11 cellular contexts compared by ENCODE assay signal in the genomic region with DNA sequence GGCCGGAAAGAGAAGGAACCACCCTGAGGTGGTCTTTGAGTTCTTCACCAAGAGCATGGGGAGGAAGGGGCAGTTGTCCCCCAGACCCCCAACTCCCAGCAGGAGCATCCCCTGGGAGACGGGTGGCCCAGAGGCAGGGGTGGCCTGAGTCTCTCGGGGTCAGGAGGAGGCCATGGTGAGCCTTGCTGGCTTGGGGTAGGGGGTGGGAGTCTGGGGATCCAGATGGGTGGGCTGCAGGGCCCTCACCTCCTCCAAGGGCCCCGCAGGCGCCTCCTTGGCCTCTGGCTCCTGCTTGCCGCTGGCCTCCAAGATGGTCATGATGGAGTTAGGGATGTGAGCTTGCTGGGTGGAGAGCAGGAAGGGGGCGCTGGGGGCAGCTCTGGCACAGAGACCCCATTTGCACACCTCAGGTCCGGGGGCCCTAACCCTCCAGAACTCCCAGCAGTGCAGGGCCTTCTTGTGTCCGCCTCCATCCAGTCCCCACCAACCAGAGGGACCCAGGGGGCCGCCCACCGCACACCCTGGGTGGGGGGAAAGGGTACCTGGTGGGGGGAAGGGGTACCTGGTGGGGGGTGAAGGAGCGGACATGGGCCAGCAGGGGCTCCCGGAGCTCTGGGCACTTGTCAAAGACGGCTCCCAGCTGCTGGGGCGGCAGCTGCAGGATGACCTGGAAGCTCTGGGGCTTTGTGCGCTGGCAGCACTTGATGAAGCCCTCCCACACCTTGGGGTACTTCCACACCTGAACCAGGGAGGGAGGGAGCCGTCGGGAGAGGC. TPM values are rescaled to one million over a fixed set of nuclear protein-coding genes. Genes with fewer than 3 reads are reported as not detected.
DNase-seq lines count a peak whose midpoint lies in the region; ATAC-seq and TF ChIP-seq lines count a peak whose summit lies in the region.
"Had no signal": no experiment of that assay in that cellular context is flagged by ENCODE, and none has a peak within 500 bp of the region (broad histone marks: within the 10 kb centered on the region; RNA-seq: fewer than 3 reads in every experiment).

No MANE protein-coding gene starts in this region.

- H3K9me3 Mint-ChIP-seq in GM23338 (no peaks in the 10 kb centered on the region), WTC11 (no peaks in the 10 kb centered on the region)
- no peaks in the 10 kb centered on the region for H3K9me3 Mint-ChIP-seq in activated CD4-positive, alpha-beta T cell treated with anti-CD3 and anti-CD28 coated beads for 36 hours (ENCODE audit: low read depth)
- H3K9me3 Mint-ChIP-seq: activated T-cell treated with anti-CD3 and anti-CD28 coated beads, Interleukin-2, amount 50 U/mL, for 24 hours had no signal

- no peak overlapping the region for H2AFZ ChIP-seq in GM23338
- H2AFZ ChIP-seq in trophoblast cell (ENCODE audit: insufficient read depth, low read length, poor library complexity), result peak overlapping the region; percentile 85

- no peaks in the 10 kb centered on the region for H3K9me2 ChIP-seq in GM23338 (ENCODE audit: insufficient read depth)

- no peak overlapping the region for H3K23ac ChIP-seq in trophoblast cell (ENCODE audit: low read length)

- peak overlapping the region; percentile 71 for H3K14ac ChIP-seq in trophoblast cell (ENCODE audit: low read length)

- H3K27me3 ChIP-seq in GM23338 (ENCODE audit: insufficient read depth), result no peaks in the 10 kb centered on the region
- H3K27me3 ChIP-seq in iPS-15b (ENCODE audit: control insufficient read depth, insufficient read depth, low read length), result no peaks in the 10 kb centered on the region
- H3K27me3 ChIP-seq in trophoblast cell (ENCODE audit: insufficient read depth, low read length), result no peaks in the 10 kb centered on the region
- H3K27me3 ChIP-seq in Peyer's patch, result no peaks in the 10 kb centered on the region

- H4K20me1 ChIP-seq in GM23338 (replicated peaks; ENCODE audit: insufficient read depth), result no peaks in the 10 kb centered on the region; the same call in 1 of the 2 replicates

- H4K8ac ChIP-seq in trophoblast cell (ENCODE audit: low read depth, low read length), result peak overlapping the region; percentile 84

- H3K4me3 ChIP-seq in GM23338 (peak overlapping the region; percentile 79), iPS-15b (ENCODE audit: low read depth, low read length) (peak overlapping the region; percentile 73), trophoblast cell (ENCODE audit: low read depth, low read length) (peak overlapping the region; percentile 53), Peyer's patch (no peak overlapping the region)

- H2AK5ac ChIP-seq in trophoblast cell (ENCODE audit: low read length), result peak overlapping the region; percentile 64

- H2BK12ac ChIP-seq in trophoblast cell (ENCODE audit: low read length), result peak overlapping the region; percentile 41

- peaks cover 41% of the 10 kb centered on the region; the same call in 1 of the 2 replicates for H3F3A ChIP-seq in GM23338 (replicated peaks; ENCODE audit: low read depth)

- H3K4me1 ChIP-seq in GM23338 (ENCODE audit: insufficient read depth), result peaks cover 39% of the 10 kb centered on the region
- H3K4me1 ChIP-seq in iPS-15b (ENCODE audit: control insufficient read depth, insufficient read depth, low read length), result peaks cover 6% of the 10 kb centered on the region
- H3K4me1 ChIP-seq in trophoblast cell (ENCODE audit: control insufficient read depth in 1 of 2, insufficient read depth in 2 of 2, low read length in 2 of 2), result peaks cover 11 to 25% of the 10 kb centered on the region in 2 experiments
- peaks cover 0 to 17% (median 0%) of the 10 kb centered on the region in 4 donors for H3K4me1 ChIP-seq in Peyer's patch

- H2BK120ac ChIP-seq in trophoblast cell (ENCODE audit: insufficient read depth, low read length, poor library complexity), result peak overlapping the region; percentile 1

- intact Hi-C loops in activated CD4-positive, alpha-beta T cell treated with anti-CD3 and anti-CD28 coated beads for 36 hours (cut with DNase I, micrococcal nuclease), result loop anchor here (1.0 to 10.0 kb wide), 8 partner anchors 24 to 449 kb away; a partner anchor contains a TSS

- H3K9me3 ChIP-seq in iPS-15b (ENCODE audit: control insufficient read depth, insufficient read depth, low read length), result no peaks in the 10 kb centered on the region
- no peaks in the 10 kb centered on the region for H3K9me3 ChIP-seq in trophoblast cell (ENCODE audit: insufficient read depth, low read depth, low read length)
- no peaks in the 10 kb centered on the region for H3K9me3 ChIP-seq in Peyer's patch

- H3K9ac ChIP-seq in iPS-15b (ENCODE audit: low read depth, low read length), result peak overlapping the region; percentile 83
- peak overlapping the region; percentile 56 for H3K9ac ChIP-seq in trophoblast cell (ENCODE audit: low read length)

- H3K4me3 Mint-ChIP-seq in GM23338, result peak overlapping the region; percentile 87
- peak overlapping the region; percentile 89 for H3K4me3 Mint-ChIP-seq in WTC11
- H3K4me3 Mint-ChIP-seq in activated CD4-positive, alpha-beta T cell treated with anti-CD3 and anti-CD28 coated beads for 36 hours, result no peak overlapping the region
- H3K4me3 Mint-ChIP-seq: activated T-cell treated with anti-CD3 and anti-CD28 coated beads, Interleukin-2, amount 50 U/mL, for 24 hours had no signal

- CTCF ChIA-PET in WTC11 (lab: Charles Lee), result interaction anchor here (0.5 to 7.2 kb wide), 79 partner anchors 9 to 1535 kb away, joined by 3 to 135 read pairs (median 5); a partner anchor contains a TSS
- CTCF ChIA-PET in activated CD4-positive, alpha-beta T cell treated with anti-CD3 and anti-CD28 coated beads for 36 hours (lab: Charles Lee), result interaction anchor here (0.5 to 2.6 kb wide), 36 partner anchors 8 to 1139 kb away, joined by 3 to 16 read pairs (median 5); a partner anchor contains a TSS

- peaks cover 26% of the 10 kb centered on the region for H3K27me3 Mint-ChIP-seq in GM23338 (ENCODE audit: insufficient read depth, low read depth, poor library complexity)
- H3K27me3 Mint-ChIP-seq in WTC11 (ENCODE audit: low read depth), result no peaks in the 10 kb centered on the region; the same call in none of the 2 replicates
- H3K27me3 Mint-ChIP-seq in activated CD4-positive, alpha-beta T cell treated with anti-CD3 and anti-CD28 coated beads for 36 hours, result peaks cover 10% of the 10 kb centered on the region

- H3K27ac ChIP-seq in GM23338 (ENCODE audit: low read depth) (peak overlapping the region; percentile 95), trophoblast cell (ENCODE audit: low read depth, low read length) (peak overlapping the region; percentile 45), Peyer's patch (no peak overlapping the region)

- no peak for TF ChIP-seq CTCF in GM23338 (conservative IDR thresholded peaks at IDR 0.05; ENCODE audit: low read depth in 2 of 2)
- no peak for TF ChIP-seq CTCF in WTC11 (IDR thresholded peaks at IDR 0.05)
- TF ChIP-seq CTCF in Peyer's patch (IDR thresholded peaks at IDR 0.05), result no peak

- H3K18ac ChIP-seq in trophoblast cell (ENCODE audit: low read length), result peak overlapping the region; percentile 39

- H3K36me3 Mint-ChIP-seq in GM23338 (ENCODE audit: low read depth), result peaks cover 24% of the 10 kb centered on the region
- H3K36me3 Mint-ChIP-seq in WTC11, result peaks cover 12% of the 10 kb centered on the region
- peaks cover 24% of the 10 kb centered on the region for H3K36me3 Mint-ChIP-seq in activated CD4-positive, alpha-beta T cell treated with anti-CD3 and anti-CD28 coated beads for 36 hours (ENCODE audit: low read depth)

- POLR2A ChIA-PET in WTC11 (lab: Charles Lee), result interaction anchor here (0.6 to 4.0 kb wide), 7 partner anchors 17 to 172 kb away, joined by 3 to 47 read pairs (median 4); a partner anchor contains a TSS
- POLR2A ChIA-PET in activated CD4-positive, alpha-beta T cell treated with anti-CD3 and anti-CD28 coated beads for 36 hours (lab: Charles Lee), result interaction anchor here (1.0 kb wide), 1 partner anchor 48 kb away, joined by 4 read pairs; a partner anchor contains a TSS

- H3K4me1 Mint-ChIP-seq in GM23338 (peaks cover 41% of the 10 kb centered on the region), WTC11 (peaks cover 37% of the 10 kb centered on the region)
- peaks cover 7% of the 10 kb centered on the region for H3K4me1 Mint-ChIP-seq in activated CD4-positive, alpha-beta T cell treated with anti-CD3 and anti-CD28 coated beads for 36 hours

- DNase-seq in GM23338 (ENCODE audit: low spot score), result peak; percentile 60
- DNase-seq in WTC11 (ENCODE audit: low spot score), result peak; percentile 34
- no peak for DNase-seq in trophoblast cell
- no peak for DNase-seq in Peyer's patch
- no peak for DNase-seq in activated CD4-positive, alpha-beta T cell treated with anti-CD3 and anti-CD28 coated beads for 36 hours
- DNase-seq in NK-92 (lab: John Stamatoyannopoulos, UW; ENCODE audit: unreplicated experiment), result no peak
- DNase-seq in activated CD4-positive, CD25-positive, alpha-beta regulatory T cell treated with anti-CD3 and anti-CD28 coated beads, Interleukin-2, amount 50 U/mL, for 72 hours, result no peak

- peak overlapping the region; percentile 17 for H4K12ac ChIP-seq in trophoblast cell (ENCODE audit: low read depth, low read length)

- H3K4me2 ChIP-seq in GM23338 (peak overlapping the region; percentile 92), trophoblast cell (ENCODE audit: low read length) (peak overlapping the region; percentile 84)

- ATAC-seq in GM23338, result peak; percentile 1
- no peak; the same call in 1 of the 2 replicates for ATAC-seq in WTC11
- ATAC-seq in activated CD4-positive, alpha-beta T cell treated with anti-CD3 and anti-CD28 coated beads for 36 hours, result no peak

- H4K91ac ChIP-seq in trophoblast cell (ENCODE audit: low read depth, low read length), result peak overlapping the region; percentile 87

- peak overlapping the region; percentile 50 for H2BK5ac ChIP-seq in trophoblast cell (ENCODE audit: low read depth, low read length, poor library complexity)

- H3K79me2 ChIP-seq in GM23338 (replicated peaks; ENCODE audit: insufficient read depth) (no peaks in the 10 kb centered on the region), trophoblast cell (ENCODE audit: control insufficient read depth, insufficient read depth, low read length, poor library complexity) (peaks cover 2% of the 10 kb centered on the region)

- peaks cover 12% of the 10 kb centered on the region for H3K79me1 ChIP-seq in trophoblast cell (ENCODE audit: low read length)

- H3K27ac Mint-ChIP-seq in GM23338 (peak overlapping the region; percentile 97), WTC11 (peak overlapping the region; percentile 76)
- H3K27ac Mint-ChIP-seq in activated CD4-positive, alpha-beta T cell treated with anti-CD3 and anti-CD28 coated beads for 36 hours, result no peak overlapping the region

- no peak for TF ChIP-seq POLR2A in Peyer's patch (IDR thresholded peaks at IDR 0.05)

- no CpG with 5 or more reads among the region's 18 CpGs for WGBS in trophoblast cell (ENCODE audit: extremely low coverage, insufficient coverage, insufficient read length)

- H3K4ac ChIP-seq in trophoblast cell (ENCODE audit: low read depth, low read length), result peak overlapping the region; percentile 2

- H3K36me3 ChIP-seq in GM23338 (ENCODE audit: insufficient read depth) (no peaks in the 10 kb centered on the region; the same call in 1 of the 2 replicates), iPS-15b (ENCODE audit: control insufficient read depth, insufficient read depth, low read length) (peaks cover 19% of the 10 kb centered on the region), trophoblast cell (ENCODE audit: control insufficient read depth in 1 of 2, insufficient read depth in 2 of 2, low read length in 2 of 2) (peaks cover 20 to 23% of the 10 kb centered on the region in 2 experiments), Peyer's patch (peaks cover 0 to 24% (median 0%) of the 10 kb centered on the region in 3 donors)

RNA-seq across cellular contexts. Expression of a gene that starts 1.3 kb away (rescaled TPM):
- 0.21 and 0.23 TPM in 2 replicates for total RNA-seq in GM23338 (2014; rRNA removed; shearing (Covaris generic))
- polyA plus RNA-seq in GM23338 (2016; fragmentation: Nextera tagmentation; extraction: Ambion mirVana), result 0.11 TPM in 1 of 2 replicates, not detected in the other
- total RNA-seq in WTC11 (2021) (0.16 to 0.39 TPM (median 0.25 TPM) in 3 replicates), Peyer's patch (1 to 10 TPM in 1 of 4 donors, under 1 TPM in 1, not detected in 2; 0.54 to 3.3 TPM)
- 0.01 and 0.03 TPM in 2 replicates for polyA plus RNA-seq in trophoblast cell (2013)
- under 1 TPM; 0.21 to 0.23 TPM for total RNA-seq in activated CD4-positive, alpha-beta T cell treated with anti-CD3 and anti-CD28 coated beads for 36 hours
- total RNA-seq: G401, kidney epithelial cell had no signal

RNA-seq across cellular contexts. Expression of a gene that starts 23.8 kb away (rescaled TPM):
- total RNA-seq in GM23338 (2014; rRNA removed; shearing (Covaris generic)), result 33.1 and 45.6 TPM in 2 replicates
- 11.8 and 12.1 TPM in 2 replicates for polyA plus RNA-seq in GM23338 (2016; fragmentation: Nextera tagmentation; extraction: Ambion mirVana)
- 50.2 to 60.7 TPM (median 56.6 TPM) in 3 replicates for total RNA-seq in WTC11 (2021)
- polyA plus RNA-seq in trophoblast cell (2013), result 26.0 and 26.5 TPM in 2 replicates
- 10 to 100 TPM; 20.8 to 63.8 (median 35.4) TPM for total RNA-seq in Peyer's patch
- total RNA-seq in activated CD4-positive, alpha-beta T cell treated with anti-CD3 and anti-CD28 coated beads for 36 hours, result 10 to 100 TPM; 31.1 to 35.1 TPM

RNA-seq across cellular contexts. Expression of a gene that starts 34.1 kb away (rescaled TPM):
- total RNA-seq in GM23338 (2014; rRNA removed; shearing (Covaris generic)), result 18.9 and 24.0 TPM in 2 replicates
- polyA plus RNA-seq in GM23338 (2016; fragmentation: Nextera tagmentation; extraction: Ambion mirVana), result 9.2 and 9.8 TPM in 2 replicates
- total RNA-seq in WTC11 (2021) (34.4 to 42.7 TPM (median 38.8 TPM) in 3 replicates), Peyer's patch (10 to 100 TPM; 10.5 to 63.5 (median 43.5) TPM)
- 17.0 and 18.3 TPM in 2 replicates for polyA plus RNA-seq in trophoblast cell (2013)
- total RNA-seq in activated CD4-positive, alpha-beta T cell treated with anti-CD3 and anti-CD28 coated beads for 36 hours, result 10 to 100 TPM; 15.0 to 19.4 TPM

RNA-seq across cellular contexts. Expression of a gene that starts 46.5 kb away (rescaled TPM):
- total RNA-seq in GM23338 (2014; rRNA removed; shearing (Covaris generic)), result 64.0 and 82.1 TPM in 2 replicates
- polyA plus RNA-seq in GM23338 (2016; fragmentation: Nextera tagmentation; extraction: Ambion mirVana), result 33.9 and 36.8 TPM in 2 replicates
- total RNA-seq in WTC11 (2021) (105 to 111 TPM (median 106 TPM) in 3 replicates), Peyer's patch (100 to 1,000 TPM in 1 of 4 donors, 10 to 100 TPM in 3; 44.0 to 158 (median 90.3) TPM)
- 53.3 and 55.9 TPM in 2 replicates for polyA plus RNA-seq in trophoblast cell (2013)
- 100 to 1,000 TPM; 108 to 128 TPM for total RNA-seq in activated CD4-positive, alpha-beta T cell treated with anti-CD3 and anti-CD28 coated beads for 36 hours

RNA-seq across cellular contexts. Expression of a gene that starts 47.4 kb away (rescaled TPM):
- 16.1 and 22.6 TPM in 2 replicates for total RNA-seq in GM23338 (2014; rRNA removed; shearing (Covaris generic))
- 10.1 and 12.4 TPM in 2 replicates for polyA plus RNA-seq in GM23338 (2016; fragmentation: Nextera tagmentation; extraction: Ambion mirVana)
- total RNA-seq in WTC11 (2021), result 26.0 to 37.0 TPM (median 36.5 TPM) in 3 replicates
- 15.7 and 16.4 TPM in 2 replicates for polyA plus RNA-seq in trophoblast cell (2013)
- 10 to 100 TPM in 1 of 4 donors, 1 to 10 TPM in 3; 3.3 to 11.5 (median 6.2) TPM for total RNA-seq in Peyer's patch
- total RNA-seq in activated CD4-positive, alpha-beta T cell treated with anti-CD3 and anti-CD28 coated beads for 36 hours, result 1 to 10 TPM; 2.0 to 2.2 TPM

Comparison
In these comparisons a context has a peak if more than half of its experiments do, and no peak if none do; other contexts are left out.
1. DNase-seq: peak in GM23338 (single experiment) and WTC11 (single experiment); none in trophoblast cell (0 of 2), Peyer's patch (0 of 3), activated CD4-positive, alpha-beta T cell treated with anti-CD3 and anti-CD28 coated beads for 36 hours (single experiment), NK-92 (single experiment) and activated CD4-positive, CD25-positive, alpha-beta regulatory T cell treated with anti-CD3 and anti-CD28 coated beads, Interleukin-2, amount 50 U/mL, for 72 hours (single experiment).
2. H3K27ac ChIP-seq: peak in GM23338 (single experiment) and trophoblast cell (single experiment); none in Peyer's patch (0 of 4).
3. H3K4me3 ChIP-seq: peak in GM23338 (single experiment), iPS-15b (single experiment) and trophoblast cell (single experiment); none in Peyer's patch (0 of 4).